In genomic region chr1:214895226-214895625, GRCh38 we compare ENCODE assay signal across 19 cellular contexts.
"Had no signal": no experiment of that assay in that cellular context is flagged by ENCODE, and none has a peak within 500 bp of the region (broad histone marks: within the 10 kb centered on the region; RNA-seq: fewer than 3 reads in every experiment).

No MANE protein-coding gene starts in this region.

- H3K36me3 Mint-ChIP-seq: activated naive CD4-positive, alpha-beta T cell treated with anti-CD3 and anti-CD28 coated beads, Interleukin-2, amount 50 U/mL, for 72 hours had no signal

- DNase-seq: activated CD4-positive, alpha-beta T cell treated with anti-CD3 and anti-CD28 coated beads for 36 hours; activated CD4-positive, alpha-beta T cell treated with anti-CD3 and anti-CD28 coated beads, Interleukin-2, amount 50 U/mL, for 48 hours; activated gamma-delta T cell treated with Interleukin-2 at 50 U/mL for 16 hours; caudate nucleus; effector memory CD8-positive, alpha-beta T cell; foreskin keratinocyte; glutamatergic neuron; hippocampal formation; islet precursor cell; psoas muscle; right lobe of liver; small intestine; stimulated activated CD4-positive, alpha-beta T cell treated with anti-CD3 and anti-CD28 coated beads, Interleukin-15, amount 100 ng/mL, for 24 hours; stimulated activated CD4-positive, alpha-beta T cell treated with anti-CD3 and anti-CD28 coated beads, Interleukin-2, amount 100 ng/mL, for 48 hours; T-helper 17 cell had no signal

- H3K4me3 ChIP-seq: psoas muscle, right lobe of liver, tibial nerve had no signal

- H3K4me1 Mint-ChIP-seq: activated CD4-positive, alpha-beta T cell treated with anti-CD3 and anti-CD28 coated beads for 36 hours; T-helper 17 cell had no signal

- ATAC-seq: activated CD4-positive, alpha-beta T cell treated with anti-CD3 and anti-CD28 coated beads for 36 hours; activated naive CD4-positive, alpha-beta T cell treated with anti-CD3 and anti-CD28 coated beads, Interleukin-2, amount 50 U/mL, for 72 hours; effector memory CD8-positive, alpha-beta T cell; foreskin keratinocyte; left lobe of liver; psoas muscle; right lobe of liver; T-helper 17 cell had no signal

- H3K27ac Mint-ChIP-seq: activated CD4-positive, alpha-beta T cell treated with anti-CD3 and anti-CD28 coated beads for 36 hours; activated naive CD4-positive, alpha-beta T cell treated with anti-CD3 and anti-CD28 coated beads, Interleukin-2, amount 50 U/mL, for 72 hours; effector memory CD8-positive, alpha-beta T cell; stimulated activated naive CD8-positive, alpha-beta T cell treated with anti-CD3 and anti-CD28 coated beads, Interleukin-15, Interleukin-2, amounts not matched to agents 100 ng/mL and 50 ng/mL, for 24 hours; T-helper 17 cell had no signal

- H3K27me3 ChIP-seq: foreskin keratinocyte, right lobe of liver, tibial nerve had no signal

- H3K36me3 ChIP-seq: right lobe of liver, tibial nerve had no signal

- H3K4me3 Mint-ChIP-seq: activated CD4-positive, alpha-beta T cell treated with anti-CD3 and anti-CD28 coated beads for 36 hours; effector memory CD8-positive, alpha-beta T cell; stimulated activated naive CD8-positive, alpha-beta T cell treated with anti-CD3 and anti-CD28 coated beads, Interleukin-15, Interleukin-2, amounts not matched to agents 100 ng/mL and 50 ng/mL, for 24 hours; T-helper 17 cell had no signal

- H3K27ac ChIP-seq: foreskin keratinocyte, psoas muscle, right lobe of liver, tibial nerve had no signal

- H3K4me1 ChIP-seq: foreskin keratinocyte, psoas muscle, right lobe of liver, tibial nerve had no signal

- H3K9me3 ChIP-seq: psoas muscle, right lobe of liver had no signal

- H3K27me3 Mint-ChIP-seq: effector memory CD8-positive, alpha-beta T cell; stimulated activated naive CD8-positive, alpha-beta T cell treated with anti-CD3 and anti-CD28 coated beads, Interleukin-15, Interleukin-2, amounts not matched to agents 100 ng/mL and 50 ng/mL, for 24 hours; T-helper 17 cell had no signal
